19 cellular contexts compared by ENCODE assay signal in the genomic region with DNA sequence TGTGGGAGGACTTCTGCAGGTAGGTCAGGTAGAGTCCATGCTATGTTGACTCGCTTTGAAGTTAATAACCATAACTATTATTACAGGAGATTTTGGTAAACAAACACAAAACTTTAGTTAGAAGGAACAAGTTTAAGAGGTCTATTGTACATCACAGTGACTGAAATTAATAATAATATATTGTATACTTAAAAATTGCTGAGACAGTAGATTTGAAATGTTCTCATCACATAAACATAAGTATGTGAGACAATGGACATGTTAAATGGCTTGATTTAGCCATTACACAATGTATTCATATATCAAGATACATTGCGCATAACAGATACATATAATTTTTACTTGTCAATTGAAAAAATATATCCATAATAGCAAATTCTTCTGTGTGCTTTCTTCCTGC.
"Had no signal": no experiment of that assay in that cellular context is flagged by ENCODE, and none has a peak within 500 bp of the region (broad histone marks: within the 10 kb centered on the region; RNA-seq: fewer than 3 reads in every experiment).

No MANE protein-coding gene starts in this region.

- H3K9me3 Mint-ChIP-seq: naive thymus-derived CD8-positive, alpha-beta T cell; natural killer cell treated with Interleukin-12 subunit alpha and Interleukin-12 subunit beta and Interleukin-15 and Interleukin-18, amount 100 ng/mL, for 72 hours; nephron progenitor cell; neural crest cell; stimulated activated effector memory CD8-positive, alpha-beta T cell treated with anti-CD3 and anti-CD28 coated beads, Interleukin-12 subunit alpha, Interleukin-12 subunit beta, amount 100 ng/mL, for 72 hours; stimulated activated naive B cell treated with anti-CD40 and anti-IgM and Interleukin-4, amounts not matched to agents 10 μg/mL and 1 μg/mL and 100 μg/mL, for 72 hours; stimulated activated naive CD8-positive, alpha-beta T cell treated with anti-CD3 and anti-CD28 coated beads, Interleukin-15, Interleukin-2, amounts not matched to agents 100 ng/mL and 50 ng/mL, for 24 hours had no signal

- FAIRE-seq: pancreas, small intestine had no signal

- H3K4me3 ChIP-seq: pancreas, prostate gland, right atrium auricular region, sigmoid colon, stomach, thoracic aorta, thyroid gland, tibial nerve, upper lobe of right lung, uterus had no signal

- H3K36me3 Mint-ChIP-seq: naive thymus-derived CD8-positive, alpha-beta T cell; natural killer cell treated with Interleukin-12 subunit alpha and Interleukin-12 subunit beta and Interleukin-15 and Interleukin-18, amount 100 ng/mL, for 72 hours; stimulated activated effector memory CD8-positive, alpha-beta T cell treated with anti-CD3 and anti-CD28 coated beads, Interleukin-12 subunit alpha, Interleukin-12 subunit beta, amount 100 ng/mL, for 72 hours; stimulated activated naive B cell treated with anti-CD40 and anti-IgM and Interleukin-4, amounts not matched to agents 10 μg/mL and 1 μg/mL and 100 μg/mL, for 72 hours had no signal

- H3K4me3 Mint-ChIP-seq: natural killer cell treated with Interleukin-12 subunit alpha and Interleukin-12 subunit beta and Interleukin-15 and Interleukin-18, amount 100 ng/mL, for 72 hours; nephron progenitor cell; neural crest cell; stimulated activated effector memory CD8-positive, alpha-beta T cell treated with anti-CD3 and anti-CD28 coated beads, Interleukin-12 subunit alpha, Interleukin-12 subunit beta, amount 100 ng/mL, for 72 hours had no signal

- H3K4me1 Mint-ChIP-seq: neural crest cell had no signal

- H3K27me3 Mint-ChIP-seq: stimulated activated naive B cell treated with anti-CD40 and anti-IgM and Interleukin-4, amounts not matched to agents 10 μg/mL and 1 μg/mL and 100 μg/mL, for 72 hours had no signal

- H3K27ac ChIP-seq: neutrophil, pancreas, prostate gland, right atrium auricular region, sigmoid colon, stomach, thoracic aorta, thyroid gland, tibial nerve, upper lobe of right lung, uterus had no signal

- H3K9me3 ChIP-seq: neutrophil, pancreas, prostate gland, right atrium auricular region, sigmoid colon, stomach, thoracic aorta, thyroid gland, tibial nerve, upper lobe of right lung, uterus had no signal

- H3K27me3 ChIP-seq: pancreas, right atrium auricular region, thyroid gland, uterus had no signal

- H3K27ac Mint-ChIP-seq: natural killer cell treated with Interleukin-12 subunit alpha and Interleukin-12 subunit beta and Interleukin-15 and Interleukin-18, amount 100 ng/mL, for 72 hours; nephron progenitor cell; stimulated activated effector memory CD8-positive, alpha-beta T cell treated with anti-CD3 and anti-CD28 coated beads, Interleukin-12 subunit alpha, Interleukin-12 subunit beta, amount 100 ng/mL, for 72 hours; stimulated activated naive CD8-positive, alpha-beta T cell treated with anti-CD3 and anti-CD28 coated beads, Interleukin-15, Interleukin-2, amounts not matched to agents 100 ng/mL and 50 ng/mL, for 24 hours had no signal

- H3K36me3 ChIP-seq: neutrophil, pancreas, prostate gland, right atrium auricular region, sigmoid colon, stomach, thoracic aorta, thyroid gland, tibial nerve, upper lobe of right lung, uterus had no signal

- H3K4me1 ChIP-seq: pancreas, prostate gland, right atrium auricular region, sigmoid colon, thyroid gland, uterus had no signal
